8 cellular contexts compared by ENCODE assay signal in the genomic region with DNA sequence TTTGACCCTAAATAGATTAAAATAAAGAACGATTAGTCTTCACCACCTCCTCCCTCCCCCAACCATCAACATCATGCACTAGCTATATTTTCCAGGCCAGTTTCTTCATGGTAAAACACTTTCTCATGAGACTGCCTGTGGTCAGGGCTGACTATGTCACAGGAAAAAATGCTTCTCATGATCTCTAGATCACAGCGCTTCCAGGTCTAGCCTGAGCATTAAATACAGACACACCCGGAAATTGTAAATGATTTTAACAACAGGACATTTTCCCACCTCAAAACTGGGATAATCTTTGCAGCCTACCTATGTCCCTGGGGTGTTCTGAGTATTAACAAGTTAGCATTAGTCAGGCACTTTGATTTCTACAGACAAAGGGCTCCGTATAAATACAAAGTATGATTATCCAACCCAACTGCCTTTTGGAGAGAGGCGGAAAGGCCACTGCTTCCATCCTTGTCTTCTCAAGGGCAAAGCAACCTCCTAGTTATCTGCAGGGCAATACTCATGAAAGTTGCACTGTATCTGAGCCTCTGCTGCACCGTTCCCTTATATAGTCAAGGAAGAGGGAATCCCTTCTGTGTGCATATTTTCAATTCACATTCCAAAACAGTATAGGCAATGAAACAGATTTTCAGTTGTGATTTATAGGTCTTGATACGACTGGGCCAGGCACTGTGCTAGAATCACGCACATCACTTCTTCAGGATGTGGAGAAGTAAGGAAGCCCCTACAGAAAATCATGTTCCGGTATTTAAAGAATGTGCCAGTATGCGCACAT.
A peak's percentile ranks its signal among the peaks of the same experiment; 100 is the strongest.
DNase-seq lines count a peak whose midpoint lies in the region; ATAC-seq and TF ChIP-seq lines count a peak whose summit lies in the region.

No MANE protein-coding gene starts in this region.

- POLR2A ChIA-PET in naive thymus-derived CD4-positive, alpha-beta T cell (lab: Charles Lee), result interaction anchor here (1.2 to 4.2 kb wide), 2 partner anchors 66 to 367 kb away, joined by 3 to 34 read pairs; no protein-coding TSS in a partner anchor

- TF ChIP-seq CTCF in cardiac fibroblast (IDR thresholded peaks at IDR 0.05; ENCODE audit: low read depth, low read length), result no peak

- H3K9ac ChIP-seq in SK-N-MC (ENCODE audit: insufficient read length), result peak overlapping the region; percentile 23

- H3K9me3 ChIP-seq in SK-N-MC (ENCODE audit: low read depth, low read length), result no peaks in the 10 kb centered on the region
- no peaks in the 10 kb centered on the region for H3K9me3 ChIP-seq in naive thymus-derived CD4-positive, alpha-beta T cell (ENCODE audit: control insufficient read depth in 2 of 3, low read length in 3 of 3)

- H3K4me1 ChIP-seq in naive thymus-derived CD4-positive, alpha-beta T cell (ENCODE audit: control insufficient read depth in 2 of 2, insufficient read depth in 2 of 2, low read length in 2 of 2), result peaks cover 47 to 54% of the 10 kb centered on the region in 2 donors

- no peaks in the 10 kb centered on the region for H3K27me3 Mint-ChIP-seq in naive thymus-derived CD4-positive, alpha-beta T cell

- DNase-seq in AG08395 (ENCODE audit: low spot score) (peak; percentile 28), SK-N-MC (ENCODE audit: low read depth, low spot score) (no peak), cardiac fibroblast (ENCODE audit: low read depth in 2 of 2) (peak; percentile 68 to 90), GM19238 (ENCODE audit: insufficient read length, low spot score) (no peak), NCI-H1436 treated with DMSO at 0.1 percent for 48 hours (lab: John Stamatoyannopoulos, UW) (no peak), NCI-H1417 (lab: John Stamatoyannopoulos, UW) (no peak)
- DNase-seq in naive thymus-derived CD4-positive, alpha-beta T cell, result peak in 7 of 9 donors; percentile 18 to 70 (median 33)

- H3K9me3 Mint-ChIP-seq in naive thymus-derived CD4-positive, alpha-beta T cell, result no peaks in the 10 kb centered on the region

- peak; percentile 25 for ATAC-seq in naive thymus-derived CD4-positive, alpha-beta T cell
- ATAC-seq in GM19397 (IDR thresholded peaks at IDR 0.05; ENCODE audit: unreplicated experiment), result no peak

- intact Hi-C loops in naive thymus-derived CD4-positive, alpha-beta T cell (cut with micrococcal nuclease), result loop anchor here (2.0 to 5.0 kb wide), 2 partner anchors 23 to 595 kb away; no protein-coding TSS in a partner anchor

- H3K4me3 ChIP-seq in SK-N-MC, result peak overlapping the region; percentile 53
- peak overlapping the region in 1 of 2 donors; percentile 63 for H3K4me3 ChIP-seq in cardiac fibroblast (replicated peaks in 1 of 2; ENCODE audit: low read depth in 2 of 2, low read length in 2 of 2)
- peak overlapping the region; percentile 71 for H3K4me3 ChIP-seq in naive thymus-derived CD4-positive, alpha-beta T cell (ENCODE audit: low read length)

- H3K36me3 Mint-ChIP-seq in naive thymus-derived CD4-positive, alpha-beta T cell, result peaks cover 0 to 24% (median 17%) of the 10 kb centered on the region in 5 donors

- peaks cover 47 to 81% (median 77%) of the 10 kb centered on the region in 7 donors for H3K4me1 Mint-ChIP-seq in naive thymus-derived CD4-positive, alpha-beta T cell

- no peaks in the 10 kb centered on the region for H3K27me3 ChIP-seq in naive thymus-derived CD4-positive, alpha-beta T cell (ENCODE audit: control insufficient read depth in 2 of 2, insufficient read depth in 2 of 2, low read length in 2 of 2)

- peak overlapping the region; percentile 85 to 97 (median 91) for H3K4me3 Mint-ChIP-seq in naive thymus-derived CD4-positive, alpha-beta T cell

- H3K27ac Mint-ChIP-seq in naive thymus-derived CD4-positive, alpha-beta T cell, result peak overlapping the region; percentile 64 to 98 (median 97)

- CTCF ChIA-PET in naive thymus-derived CD4-positive, alpha-beta T cell (lab: Charles Lee), result no interaction called here

- no peaks in the 10 kb centered on the region for H3K36me3 ChIP-seq in SK-N-MC (ENCODE audit: insufficient read depth, low read length)
- no peaks in the 10 kb centered on the region for H3K36me3 ChIP-seq in naive thymus-derived CD4-positive, alpha-beta T cell (ENCODE audit: control insufficient read depth in 2 of 3, insufficient read depth in 3 of 3, low read length in 3 of 3)

- H3K27ac ChIP-seq in SK-N-MC, result peak overlapping the region; percentile 56
- peak overlapping the region; percentile 89 for H3K27ac ChIP-seq in naive thymus-derived CD4-positive, alpha-beta T cell (ENCODE audit: low read depth, low read length)

Comparison
In these comparisons a context has a peak if more than half of its experiments do, and no peak if none do; other contexts are left out.
1. DNase-seq: peak in AG08395 (single experiment), cardiac fibroblast (2 of 2) and naive thymus-derived CD4-positive, alpha-beta T cell (7 of 9); none in SK-N-MC (single experiment), GM19238 (single experiment), NCI-H1436 treated with DMSO at 0.1 percent for 48 hours (single experiment) and NCI-H1417 (0 of 3).